Comparison of ENCODE assay signal across 18 cellular contexts in genomic region chr1:192766876-192767275, GRCh38.
"Had no signal": no experiment of that assay in that cellular context is flagged by ENCODE, and none has a peak within 500 bp of the region (broad histone marks: within the 10 kb centered on the region; RNA-seq: fewer than 3 reads in every experiment).

No MANE protein-coding gene starts in this region.

- H3K36me3 Mint-ChIP-seq: activated naive CD8-positive, alpha-beta T cell had no signal

- ATAC-seq: activated CD4-positive, alpha-beta T cell treated with anti-CD3 and anti-CD28 coated beads for 36 hours; left lobe of liver had no signal

- DNase-seq: activated CD4-positive, alpha-beta T cell treated with anti-CD3 and anti-CD28 coated beads for 36 hours; activated CD4-positive, alpha-beta T cell treated with anti-CD3 and anti-CD28 coated beads, Interleukin-2, amount 50 U/mL, for 48 hours; activated T-cell treated with anti-CD3 and anti-CD28 coated beads for 4 hours; effector CD8-positive, alpha-beta T cell; kidney; midbrain; nephron progenitor cell; occipital lobe; posterior cingulate gyrus; retina; stimulated activated CD4-positive, alpha-beta T cell treated with anti-CD3 and anti-CD28 coated beads, Interleukin-12 subunit alpha, Interleukin-12 subunit beta, amount 100 ng/mL, for 4 hours; stimulated activated CD4-positive, alpha-beta T cell treated with anti-CD3 and anti-CD28 coated beads, Interleukin-1b, Interleukin-23, amount 100 ng/mL, for 48 hours; stimulated activated CD8-positive, alpha-beta memory T cell treated with anti-CD3 and anti-CD28 coated beads, Interleukin-4, amount 100 ng/mL, for 48 hours; stimulated activated naive CD4-positive, alpha-beta T cell; thyroid gland had no signal

- H3K4me1 Mint-ChIP-seq: activated CD4-positive, alpha-beta T cell treated with anti-CD3 and anti-CD28 coated beads for 36 hours; nephron progenitor cell had no signal

- H3K27ac Mint-ChIP-seq: activated CD4-positive, alpha-beta T cell treated with anti-CD3 and anti-CD28 coated beads for 36 hours; activated naive CD8-positive, alpha-beta T cell; activated T-helper 1 cell treated with anti-CD3 and anti-CD28 coated beads, Interleukin-12 subunit alpha, Interleukin-12 subunit beta, Interleukin-2, Interleukin-4 antibody, amounts not matched to agents 30 ng/mL and 10 ng/mL and 1 ng/mL, durations not matched to agents 14 hours and 24 hours and 36 hours; nephron progenitor cell had no signal

- H3K9me3 Mint-ChIP-seq: activated T-helper 1 cell treated with anti-CD3 and anti-CD28 coated beads, Interleukin-12 subunit alpha, Interleukin-12 subunit beta, Interleukin-2, Interleukin-4 antibody, amounts not matched to agents 30 ng/mL and 10 ng/mL and 1 ng/mL, durations not matched to agents 14 hours and 24 hours and 36 hours; nephron progenitor cell had no signal

- H3K4me3 Mint-ChIP-seq: activated CD4-positive, alpha-beta T cell treated with anti-CD3 and anti-CD28 coated beads for 36 hours; activated naive CD8-positive, alpha-beta T cell; activated T-helper 1 cell treated with anti-CD3 and anti-CD28 coated beads, Interleukin-12 subunit alpha, Interleukin-12 subunit beta, Interleukin-2, Interleukin-4 antibody, amounts not matched to agents 30 ng/mL and 10 ng/mL and 1 ng/mL, durations not matched to agents 14 hours and 24 hours and 36 hours; nephron progenitor cell had no signal
